24 cellular contexts compared by ENCODE assay signal in genomic region chr5:143851383-143851782, GRCh38. TPM values are rescaled to one million over a fixed set of nuclear protein-coding genes. Genes with fewer than 3 reads are reported as not detected.
DNase-seq lines count a peak whose midpoint lies in the region; ATAC-seq, FAIRE-seq and TF ChIP-seq lines count a peak whose summit lies in the region.
"Had no signal": no experiment of that assay in that cellular context is flagged by ENCODE, and none has a peak within 500 bp of the region (broad histone marks: within the 10 kb centered on the region; RNA-seq: fewer than 3 reads in every experiment).

No MANE protein-coding gene starts in this region.

- no peak overlapping the region for H3K9ac ChIP-seq in endothelial cell of umbilical vein (replicated peaks; ENCODE audit: extremely low read depth, insufficient read depth, low read length)

- peaks cover 3% of the 10 kb centered on the region for H3K4me1 Mint-ChIP-seq in activated naive CD8-positive, alpha-beta T cell treated with anti-CD3 and anti-CD28 coated beads for 36 hours

- intact Hi-C loops in endothelial cell of umbilical vein (cut with micrococcal nuclease), result no loop called here

- no peaks in the 10 kb centered on the region for H3K79me2 ChIP-seq in endothelial cell of umbilical vein (ENCODE audit: control insufficient read depth, insufficient read depth, low read length)

- no peak for DNase-seq in GM12892 (ENCODE audit: insufficient read length)
- no peak for DNase-seq in endothelial cell of umbilical vein (ENCODE audit: low read depth, low spot score)
- DNase-seq in kidney tubule cell (ENCODE audit: low spot score), result peak; percentile 21
- no peak for DNase-seq in stimulated activated CD4-positive, alpha-beta T cell treated with anti-CD3 and anti-CD28 coated beads, Interleukin-15, amount 100 ng/mL, for 24 hours
- no peak for DNase-seq in activated naive CD8-positive, alpha-beta T cell treated with anti-CD3 and anti-CD28 coated beads for 36 hours
- DNase-seq: ACHN; AML-193; C1 segment of cervical spinal cord; Calu3; CD4-positive, alpha-beta memory T cell; COR-L47; DMS53; DMS79 treated with DMSO at 0.1 percent for 48 hours; GF-D8; GOT3; HFFc6 had no signal

- no peaks in the 10 kb centered on the region for H3K9me3 ChIP-seq in endothelial cell of umbilical vein (replicated peaks; ENCODE audit: control insufficient read depth, insufficient read depth, low read length)
- H3K9me3 ChIP-seq: A549, HAP-1 had no signal

- no TSS peak for BruUV-seq in endothelial cell of umbilical vein (replicated peaks; lab: Mats Ljungman, UMichigan)

- dilution Hi-C loops in endothelial cell of umbilical vein (cut with MboI; ENCODE audit: extremely low pct_ligation_motif_present, low sequenced_read_pairs), result no loop called here

- no peak for ATAC-seq in GM18858 (IDR thresholded peaks at IDR 0.05; ENCODE audit: unreplicated experiment)
- ATAC-seq: A549 had no signal

- no peaks in the 10 kb centered on the region for H3K27me3 Mint-ChIP-seq in activated naive CD8-positive, alpha-beta T cell treated with anti-CD3 and anti-CD28 coated beads for 36 hours

- TF ChIP-seq POLR2A in GM12892 (IDR thresholded peaks at IDR 0.05; ENCODE audit: low read depth, low read length) (no peak), endothelial cell of umbilical vein (IDR thresholded peaks at IDR 0.05; ENCODE audit: low read depth, low read length) (no peak)

- POLR2A ChIA-PET in endothelial cell of umbilical vein (lab: Charles Lee), result no interaction called here

- H4K20me1 ChIP-seq in endothelial cell of umbilical vein (replicated peaks; ENCODE audit: control insufficient read depth, extremely low read depth, insufficient read depth, low read length), result no peaks in the 10 kb centered on the region

- no peak overlapping the region for H3K4me3 Mint-ChIP-seq in activated naive CD8-positive, alpha-beta T cell treated with anti-CD3 and anti-CD28 coated beads for 36 hours
- H3K4me3 Mint-ChIP-seq: CD4-positive, alpha-beta memory T cell; HFFc6 had no signal

- no peaks in the 10 kb centered on the region for H3K9me1 ChIP-seq in endothelial cell of umbilical vein (replicated peaks; ENCODE audit: control insufficient read depth, extremely low read depth, insufficient read depth, low read length)

- no peaks in the 10 kb centered on the region for H3K36me3 ChIP-seq in endothelial cell of umbilical vein (ENCODE audit: control insufficient read depth in 2 of 2, extremely low read depth in 1 of 2, insufficient read depth in 2 of 2, low read length in 2 of 2)
- H3K36me3 ChIP-seq: HAP-1 had no signal

- no peak overlapping the region for H3K27ac ChIP-seq in endothelial cell of umbilical vein (ENCODE audit: insufficient read depth, low read depth, low read length)
- H3K27ac ChIP-seq: 22Rv1, A549 had no signal

- H3K9me3 Mint-ChIP-seq in activated naive CD8-positive, alpha-beta T cell treated with anti-CD3 and anti-CD28 coated beads for 36 hours, result no peaks in the 10 kb centered on the region

- H3K4me1 ChIP-seq in endothelial cell of umbilical vein (ENCODE audit: control insufficient read depth, extremely low read depth, insufficient read depth, low read length), result no peaks in the 10 kb centered on the region
- H3K4me1 ChIP-seq: HAP-1 had no signal

- no peak overlapping the region for H3K27ac Mint-ChIP-seq in activated naive CD8-positive, alpha-beta T cell treated with anti-CD3 and anti-CD28 coated beads for 36 hours
- H3K27ac Mint-ChIP-seq: CD4-positive, alpha-beta memory T cell; HFFc6 had no signal

- H3K36me3 Mint-ChIP-seq in activated naive CD8-positive, alpha-beta T cell treated with anti-CD3 and anti-CD28 coated beads for 36 hours, result no peaks in the 10 kb centered on the region
- H3K36me3 Mint-ChIP-seq: CD4-positive, alpha-beta memory T cell had no signal

- no peaks in the 10 kb centered on the region for H3K27me3 ChIP-seq in endothelial cell of umbilical vein (ENCODE audit: control insufficient read depth in 2 of 2, insufficient read depth in 2 of 2, low read length in 2 of 2)

- no peak for TF ChIP-seq CTCF in endothelial cell of umbilical vein (IDR thresholded peaks at IDR 0.05; ENCODE audit: extremely low read depth in 1 of 2, insufficient read depth in 1 of 2, low read depth in 1 of 2, low read length in 2 of 2)

- CTCF ChIA-PET in endothelial cell of umbilical vein (lab: Charles Lee), result no interaction called here

- no peak overlapping the region for H3K4me2 ChIP-seq in endothelial cell of umbilical vein (ENCODE audit: insufficient read depth, low read length)
- H3K4me2 ChIP-seq: A549 had no signal

- H2AFZ ChIP-seq in endothelial cell of umbilical vein (ENCODE audit: low read depth, low read length), result no peak overlapping the region

- H3K4me3 ChIP-seq in endothelial cell of umbilical vein (replicated peaks in 1 of 3; ENCODE audit: insufficient read depth in 1 of 3, low read depth in 1 of 3, low read length in 3 of 3), result no peak overlapping the region
- H3K4me3 ChIP-seq: A549, HAP-1 had no signal

- FAIRE-seq in GM12892 (lab: Jason Lieb, UNC), result peak; percentile 57
- FAIRE-seq in endothelial cell of umbilical vein (lab: Jason Lieb, UNC), result peak; percentile 4
- FAIRE-seq: A549, H54 had no signal

TF ChIP-seq in endothelial cell of umbilical vein, 7 proteins besides CTCF, POLR2A, EP300 and RAD21:
- TF ChIP-seq JUN (IDR thresholded peaks at IDR 0.05; ENCODE audit: borderline replicate concordance, insufficient read depth, insufficient read length, low read depth) (no peak), MYC (IDR thresholded peaks at IDR 0.05; ENCODE audit: low read depth, low read length) (no peak), MAX (IDR thresholded peaks at IDR 0.05; ENCODE audit: insufficient read depth, insufficient read length) (no peak)

RNA-seq across cellular contexts. Expression of gene HMHB1, which starts 39.4 kb away (rescaled TPM):
- polyA plus RNA-seq in GM12892 (2012; ENCODE audit: missing spikeins), result 4.3 TPM
- total RNA-seq in endothelial cell of umbilical vein, result not detected in 2 replicates
- polyA plus RNA-seq in endothelial cell of umbilical vein, result not detected in 2 replicates
- not detected in 2 replicates for polyA plus RNA-seq in endothelial cell of umbilical vein (2011; cell fraction: cytosol; rRNA removed)
- not detected in 2 replicates for polyA plus RNA-seq in endothelial cell of umbilical vein (2011; cell fraction: nucleus; rRNA removed)
- polyA plus RNA-seq in endothelial cell of umbilical vein (2012), result not detected in 2 replicates
- not detected in 2 replicates for polyA minus RNA-seq in endothelial cell of umbilical vein
- polyA minus RNA-seq in endothelial cell of umbilical vein (2011; cell fraction: cytosol; rRNA and poly(A)+ RNA removed), result not detected
- polyA minus RNA-seq in endothelial cell of umbilical vein (2011; cell fraction: nucleus; rRNA and poly(A)+ RNA removed), result not detected in 2 replicates
- not detected for total RNA-seq in activated naive CD8-positive, alpha-beta T cell treated with anti-CD3 and anti-CD28 coated beads for 36 hours
- total RNA-seq: Calu3; CD4-positive, alpha-beta memory T cell; Daoy; G401; HFFc6 had no signal
- polyA plus RNA-seq: A549; BJ; CD4-positive, alpha-beta memory T cell had no signal
